8 cellular contexts compared by ENCODE assay signal in the genomic region with DNA sequence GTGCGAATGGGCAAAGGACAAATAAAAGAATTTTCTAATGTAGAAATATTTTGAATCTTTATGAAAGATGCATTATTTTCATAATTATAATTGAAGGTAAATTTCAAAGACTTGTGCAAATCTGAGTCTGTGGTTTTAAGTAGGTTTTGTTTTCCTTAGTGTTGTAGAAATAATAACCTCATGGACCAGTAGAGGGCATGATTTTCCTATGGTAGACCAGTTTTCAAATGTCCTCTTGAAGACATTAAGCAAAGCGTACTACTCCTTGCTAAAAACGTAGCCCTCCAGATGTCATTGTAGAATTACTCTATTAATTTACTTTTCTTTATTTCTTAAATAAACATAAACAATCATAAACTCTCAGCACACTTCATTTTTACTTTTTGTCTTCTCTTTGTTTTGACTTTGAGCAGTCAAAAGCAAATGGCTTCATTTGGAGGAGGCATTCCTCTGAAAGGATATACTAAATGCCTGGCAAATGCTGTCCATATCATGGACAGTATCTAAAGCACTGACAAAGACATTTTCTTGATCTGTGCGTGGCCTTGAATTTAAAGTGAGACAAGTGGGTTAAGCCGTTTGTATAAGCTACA.
DNase-seq lines count a peak whose midpoint lies in the region; ATAC-seq and TF ChIP-seq lines count a peak whose summit lies in the region.

No MANE protein-coding gene starts in this region.

- no peaks in the 10 kb centered on the region for H3K9me3 ChIP-seq in SU-DHL-6 (ENCODE audit: insufficient read depth, low read length)

- H3K4me3 ChIP-seq in GM12865 (ENCODE audit: low read depth, low read length): no peak overlapping the region
- no peak overlapping the region for H3K4me3 ChIP-seq in SU-DHL-6 (ENCODE audit: insufficient read depth, low read length, poor library complexity, severe bottlenecking)

- ATAC-seq in GM18519 (IDR thresholded peaks at IDR 0.05; ENCODE audit: low FRiP score, unreplicated experiment): no peak
- no peak for ATAC-seq in HG03521 (IDR thresholded peaks at IDR 0.05; ENCODE audit: unreplicated experiment)

- H3K27me3 ChIP-seq in SU-DHL-6 (ENCODE audit: low read length): no peaks in the 10 kb centered on the region

- TF ChIP-seq CTCF in GM12865 (IDR thresholded peaks at IDR 0.05; ENCODE audit: insufficient read depth, low read depth, low read length, missing control alignments) (peak; percentile 50), SU-DHL-6 (IDR thresholded peaks at IDR 0.05; ENCODE audit: insufficient read depth, low read length, poor library complexity, severe bottlenecking) (peak; percentile 56)

- no peaks in the 10 kb centered on the region for H3F3A ChIP-seq in SU-DHL-6 (ENCODE audit: insufficient read depth)

- H2AFZ ChIP-seq in SU-DHL-6 (ENCODE audit: low read depth, low read length, severe bottlenecking): no peak overlapping the region

- no peaks in the 10 kb centered on the region for H3K9me2 ChIP-seq in SU-DHL-6 (replicated peaks; ENCODE audit: insufficient read depth, low read length)

- H3K9ac ChIP-seq in SU-DHL-6 (ENCODE audit: low read length): no peak overlapping the region

- DNase-seq in AG08395 (ENCODE audit: low spot score) (peak; percentile 26), GM12865 (ENCODE audit: low read depth) (peak; percentile 65), LoVo (ENCODE audit: low spot score) (peak; percentile 34), glomerular endothelial cell (ENCODE audit: extremely low read depth, low read depth, low spot score) (peak; percentile 45), HuH-7.5 (ENCODE audit: low spot score) (no peak)

- no peaks in the 10 kb centered on the region for H3K36me3 ChIP-seq in SU-DHL-6 (ENCODE audit: low read length)

- H3K79me2 ChIP-seq in SU-DHL-6 (ENCODE audit: insufficient read depth, low read length): no peaks in the 10 kb centered on the region

- H3K27ac ChIP-seq in SU-DHL-6 (ENCODE audit: low read depth, low read length): no peak overlapping the region

- no peak overlapping the region for H3K4me2 ChIP-seq in SU-DHL-6 (ENCODE audit: low read depth, low read length, poor library complexity, severe bottlenecking)

- no peaks in the 10 kb centered on the region for H4K20me1 ChIP-seq in SU-DHL-6 (ENCODE audit: low read depth, low read length)
